ENCODE assay signal across 15 cellular contexts in the genomic region with DNA sequence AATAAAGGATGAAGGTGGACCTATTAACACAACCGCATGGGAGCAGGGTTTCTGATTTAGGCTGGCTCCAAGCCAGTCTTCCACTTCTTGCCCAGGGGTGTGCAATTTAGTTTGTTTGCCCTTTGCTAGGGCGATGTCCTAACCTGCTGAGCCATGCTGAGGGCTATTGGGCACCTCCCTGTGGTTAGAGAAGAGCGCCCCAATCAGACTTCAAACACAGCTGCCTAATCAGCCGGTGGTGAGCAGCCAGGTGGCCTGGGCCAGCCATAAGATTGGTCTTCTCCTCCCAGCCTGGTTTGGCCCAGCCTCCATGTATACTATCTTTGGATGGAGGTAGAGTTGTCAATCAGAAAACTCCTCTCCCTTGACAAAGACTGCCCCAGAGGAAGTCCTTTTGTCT. TPM values are rescaled to one million over a fixed set of nuclear protein-coding genes. Genes with fewer than 3 reads are reported as not detected.
DNase-seq lines count a peak whose midpoint lies in the region; ATAC-seq and TF ChIP-seq lines count a peak whose summit lies in the region.
"Had no signal": no experiment of that assay in that cellular context is flagged by ENCODE, and none has a peak within 500 bp of the region (broad histone marks: within the 10 kb centered on the region; RNA-seq: fewer than 3 reads in every experiment).

No MANE protein-coding gene starts in this region.

- no peak for TF ChIP-seq CTCF in nephron progenitor cell (IDR thresholded peaks at IDR 0.05)
- TF ChIP-seq CTCF in WTC11 (IDR thresholded peaks at IDR 0.05) = no peak
- TF ChIP-seq CTCF in GM10266 (IDR thresholded peaks at IDR 0.05; ENCODE audit: control insufficient read depth, insufficient read depth, low read depth, missing control alignments) = no peak

- H3K9me3 Mint-ChIP-seq in nephron progenitor cell (peaks cover 4% of the 10 kb centered on the region), WTC11 (no peaks in the 10 kb centered on the region)
- H3K9me3 Mint-ChIP-seq: CD8-positive, alpha-beta memory T cell had no signal

- H3K27me3 Mint-ChIP-seq in nephron progenitor cell (ENCODE audit: low read depth, poor library complexity) (no peaks in the 10 kb centered on the region), WTC11 (ENCODE audit: low read depth) (no peaks in the 10 kb centered on the region)
- H3K27me3 Mint-ChIP-seq: CD8-positive, alpha-beta memory T cell had no signal

- CTCF ChIA-PET in WTC11 (lab: Charles Lee) = interaction anchor here (1.6 kb wide), 1 partner anchor 183 kb away, joined by 3 read pairs; a partner anchor contains a TSS

- DNase-seq in NCI-H1436 (lab: John Stamatoyannopoulos, UW) (peak; percentile 44), NCI-H1436 treated with DMSO at 0.1 percent for 48 hours (lab: John Stamatoyannopoulos, UW) (no peak), NCI-H146 treated with DMSO at 0.1 percent for 48 hours (lab: John Stamatoyannopoulos, UW; ENCODE audit: unreplicated experiment) (peak; percentile 97), RPMI8226 (peak; percentile 5), nephron progenitor cell (no peak), WTC11 (ENCODE audit: low spot score) (no peak), GM10266 (ENCODE audit: extremely low spot score) (no peak), glomerular visceral epithelial cell (ENCODE audit: extremely low spot score) (no peak)
- DNase-seq: activated naive CD4-positive, alpha-beta T cell; CD8-positive, alpha-beta memory T cell; effector CD4-positive, alpha-beta T cell; foreskin fibroblast; mesendoderm; stimulated activated naive CD4-positive, alpha-beta T cell treated with Interleukin-2 at 50 U/mL for 16 hours had no signal

- H3K27ac Mint-ChIP-seq in nephron progenitor cell (peak overlapping the region; percentile 9), WTC11 (no peak overlapping the region)

- POLR2A ChIA-PET in WTC11 (lab: Charles Lee) = no interaction called here

- H3K36me3 Mint-ChIP-seq in nephron progenitor cell (ENCODE audit: low read depth) (peaks cover 33% of the 10 kb centered on the region), WTC11 (no peaks in the 10 kb centered on the region; the same call in 1 of the 2 replicates)

- ATAC-seq in WTC11 = no peak

- H3K4me1 Mint-ChIP-seq in nephron progenitor cell (peaks cover 45% of the 10 kb centered on the region), WTC11 (no peaks in the 10 kb centered on the region)

- H3K4me3 Mint-ChIP-seq in nephron progenitor cell (no peak overlapping the region), WTC11 (no peak overlapping the region)
- H3K4me3 Mint-ChIP-seq: CD8-positive, alpha-beta memory T cell had no signal

TF ChIP-seq in WTC11, 78 proteins besides CTCF, POLR2A, EP300 and RAD21:
- TF ChIP-seq, protein P1, sequence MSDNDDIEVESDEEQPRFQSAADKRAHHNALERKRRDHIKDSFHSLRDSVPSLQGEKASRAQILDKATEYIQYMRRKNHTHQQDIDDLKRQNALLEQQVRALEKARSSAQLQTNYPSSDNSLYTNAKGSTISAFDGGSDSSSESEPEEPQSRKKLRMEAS (CRISPR knock-in tag; IDR thresholded peaks at IDR 0.05) = no peak
- TF ChIP-seq ZNF121 (CRISPR knock-in tag; IDR thresholded peaks at IDR 0.05) (no peak), ZBTB21 (CRISPR knock-in tag; IDR thresholded peaks at IDR 0.05; ENCODE audit: borderline replicate concordance) (no peak), SMAD3 (CRISPR knock-in tag; IDR thresholded peaks at IDR 0.05; ENCODE audit: borderline replicate concordance) (no peak), GRHL2 (CRISPR knock-in tag; IDR thresholded peaks at IDR 0.05; ENCODE audit: insufficient replicate concordance, severe bottlenecking) (no peak), NFATC4 (CRISPR knock-in tag; IDR thresholded peaks at IDR 0.05) (no peak), ZNF317 (CRISPR knock-in tag; IDR thresholded peaks at IDR 0.05; ENCODE audit: borderline replicate concordance, low read depth) (no peak)
- TF ChIP-seq, protein P2, sequence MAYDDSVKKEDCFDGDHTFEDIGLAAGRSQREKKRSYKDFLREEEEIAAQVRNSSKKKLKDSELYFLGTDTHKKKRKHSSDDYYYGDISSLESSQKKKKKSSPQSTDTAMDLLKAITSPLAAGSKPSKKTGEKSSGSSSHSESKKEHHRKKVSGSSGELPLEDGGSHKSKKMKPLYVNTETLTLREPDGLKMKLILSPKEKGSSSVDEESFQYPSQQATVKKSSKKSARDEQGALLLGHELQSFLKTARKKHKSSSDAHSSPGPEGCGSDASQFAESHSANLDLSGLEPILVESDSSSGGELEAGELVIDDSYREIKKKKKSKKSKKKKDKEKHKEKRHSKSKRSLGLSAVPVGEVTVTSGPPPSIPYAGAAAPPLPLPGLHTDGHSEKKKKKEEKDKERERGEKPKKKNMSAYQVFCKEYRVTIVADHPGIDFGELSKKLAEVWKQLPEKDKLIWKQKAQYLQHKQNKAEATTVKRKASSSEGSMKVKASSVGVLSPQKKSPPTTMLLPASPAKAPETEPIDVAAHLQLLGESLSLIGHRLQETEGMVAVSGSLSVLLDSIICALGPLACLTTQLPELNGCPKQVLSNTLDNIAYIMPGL (CRISPR knock-in tag; IDR thresholded peaks at IDR 0.05) = no peak
- TF ChIP-seq, protein P3, sequence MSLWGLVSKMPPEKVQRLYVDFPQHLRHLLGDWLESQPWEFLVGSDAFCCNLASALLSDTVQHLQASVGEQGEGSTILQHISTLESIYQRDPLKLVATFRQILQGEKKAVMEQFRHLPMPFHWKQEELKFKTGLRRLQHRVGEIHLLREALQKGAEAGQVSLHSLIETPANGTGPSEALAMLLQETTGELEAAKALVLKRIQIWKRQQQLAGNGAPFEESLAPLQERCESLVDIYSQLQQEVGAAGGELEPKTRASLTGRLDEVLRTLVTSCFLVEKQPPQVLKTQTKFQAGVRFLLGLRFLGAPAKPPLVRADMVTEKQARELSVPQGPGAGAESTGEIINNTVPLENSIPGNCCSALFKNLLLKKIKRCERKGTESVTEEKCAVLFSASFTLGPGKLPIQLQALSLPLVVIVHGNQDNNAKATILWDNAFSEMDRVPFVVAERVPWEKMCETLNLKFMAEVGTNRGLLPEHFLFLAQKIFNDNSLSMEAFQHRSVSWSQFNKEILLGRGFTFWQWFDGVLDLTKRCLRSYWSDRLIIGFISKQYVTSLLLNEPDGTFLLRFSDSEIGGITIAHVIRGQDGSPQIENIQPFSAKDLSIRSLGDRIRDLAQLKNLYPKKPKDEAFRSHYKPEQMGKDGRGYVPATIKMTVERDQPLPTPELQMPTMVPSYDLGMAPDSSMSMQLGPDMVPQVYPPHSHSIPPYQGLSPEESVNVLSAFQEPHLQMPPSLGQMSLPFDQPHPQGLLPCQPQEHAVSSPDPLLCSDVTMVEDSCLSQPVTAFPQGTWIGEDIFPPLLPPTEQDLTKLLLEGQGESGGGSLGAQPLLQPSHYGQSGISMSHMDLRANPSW (CRISPR knock-in tag; conservative IDR thresholded peaks at IDR 0.05; ENCODE audit: low read depth) = no peak
- TF ChIP-seq, protein P4, sequence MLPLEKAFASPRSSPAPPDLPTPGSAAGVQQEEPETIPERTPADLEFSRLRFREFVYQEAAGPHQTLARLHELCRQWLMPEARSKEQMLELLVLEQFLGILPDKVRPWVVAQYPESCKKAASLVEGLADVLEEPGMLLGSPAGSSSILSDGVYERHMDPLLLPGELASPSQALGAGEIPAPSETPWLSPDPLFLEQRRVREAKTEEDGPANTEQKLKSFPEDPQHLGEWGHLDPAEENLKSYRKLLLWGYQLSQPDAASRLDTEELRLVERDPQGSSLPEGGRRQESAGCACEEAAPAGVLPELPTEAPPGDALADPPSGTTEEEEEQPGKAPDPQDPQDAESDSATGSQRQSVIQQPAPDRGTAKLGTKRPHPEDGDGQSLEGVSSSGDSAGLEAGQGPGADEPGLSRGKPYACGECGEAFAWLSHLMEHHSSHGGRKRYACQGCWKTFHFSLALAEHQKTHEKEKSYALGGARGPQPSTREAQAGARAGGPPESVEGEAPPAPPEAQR (CRISPR knock-in tag; IDR thresholded peaks at IDR 0.05) = no peak
- TF ChIP-seq, protein P5, sequence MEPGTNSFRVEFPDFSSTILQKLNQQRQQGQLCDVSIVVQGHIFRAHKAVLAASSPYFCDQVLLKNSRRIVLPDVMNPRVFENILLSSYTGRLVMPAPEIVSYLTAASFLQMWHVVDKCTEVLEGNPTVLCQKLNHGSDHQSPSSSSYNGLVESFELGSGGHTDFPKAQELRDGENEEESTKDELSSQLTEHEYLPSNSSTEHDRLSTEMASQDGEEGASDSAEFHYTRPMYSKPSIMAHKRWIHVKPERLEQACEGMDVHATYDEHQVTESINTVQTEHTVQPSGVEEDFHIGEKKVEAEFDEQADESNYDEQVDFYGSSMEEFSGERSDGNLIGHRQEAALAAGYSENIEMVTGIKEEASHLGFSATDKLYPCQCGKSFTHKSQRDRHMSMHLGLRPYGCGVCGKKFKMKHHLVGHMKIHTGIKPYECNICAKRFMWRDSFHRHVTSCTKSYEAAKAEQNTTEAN (CRISPR knock-in tag; IDR thresholded peaks at IDR 0.05) = no peak

RNA-seq across cellular contexts. Expression of a gene that starts 15.7 kb away (rescaled TPM):
- total RNA-seq in WTC11 (2021) = 64.7 to 76.9 TPM (median 68.6 TPM) in 3 replicates

RNA-seq across cellular contexts. Expression of a gene that starts 43.2 kb away (rescaled TPM):
- 31.3 to 32.2 TPM (median 31.9 TPM) in 3 replicates for total RNA-seq in WTC11 (2021)

RNA-seq across cellular contexts. Expression of a gene that starts 44.2 kb away (rescaled TPM):
- total RNA-seq in WTC11 (2021) = 47.8 to 53.4 TPM (median 51.5 TPM) in 3 replicates

RNA-seq across cellular contexts. Expression of a gene that starts 53.4 kb away (rescaled TPM):
- 94.3 to 103 TPM (median 97.0 TPM) in 3 replicates for total RNA-seq in WTC11 (2021)
- total RNA-seq: HT1080 had no signal

Comparison
In these comparisons a context has a peak if more than half of its experiments do, and no peak if none do; other contexts are left out.
1. DNase-seq: peak in NCI-H1436 (single experiment), NCI-H146 treated with DMSO at 0.1 percent for 48 hours (single experiment) and RPMI8226 (single experiment); none in NCI-H1436 treated with DMSO at 0.1 percent for 48 hours (single experiment), nephron progenitor cell (single experiment), WTC11 (single experiment), GM10266 (single experiment) and glomerular visceral epithelial cell (single experiment).